ENCODE assay signal across 2 cellular contexts in genomic region chr6:31037169-31037568, GRCh38.
TF ChIP-seq lines count a peak whose summit lies in the region.

No MANE protein-coding gene starts in this region.

TF ChIP-seq in SK-N-SH, 30 proteins besides CTCF, POLR2A, EP300 and RAD21 (continued from another document):
- no peak for TF ChIP-seq SMC3 (IDR thresholded peaks at IDR 0.05; ENCODE audit: low read depth, low read length)
- TF ChIP-seq SIN3A (IDR thresholded peaks at IDR 0.05; ENCODE audit: borderline replicate concordance, low read depth, low read length): no peak
- no peak for TF ChIP-seq RCOR1 (IDR thresholded peaks at IDR 0.05; ENCODE audit: low read length)
- TF ChIP-seq TEAD4 (IDR thresholded peaks at IDR 0.05; ENCODE audit: borderline replicate concordance, insufficient read depth): no peak
- no peak for TF ChIP-seq REST (IDR thresholded peaks at IDR 0.05; ENCODE audit: low read depth, low read length)
- TF ChIP-seq NRF1 (IDR thresholded peaks at IDR 0.05; ENCODE audit: low read depth, low read length): no peak
- TF ChIP-seq IRF3 (IDR thresholded peaks at IDR 0.05; ENCODE audit: low read depth, low read length): no peak
- no peak for TF ChIP-seq CHD2 (IDR thresholded peaks at IDR 0.05; ENCODE audit: low read length, partially characterized antibody)
- no peak for TF ChIP-seq YY1 (IDR thresholded peaks at IDR 0.05; ENCODE audit: low read depth)
- no peak for TF ChIP-seq ELF1 (IDR thresholded peaks at IDR 0.05)
- no peak for TF ChIP-seq FOSL2 (IDR thresholded peaks at IDR 0.05; ENCODE audit: borderline replicate concordance, low read depth)
- no peak for TF ChIP-seq EZH2phosphoT487 (IDR thresholded peaks at IDR 0.05; ENCODE audit: borderline replicate concordance, low read depth)
- TF ChIP-seq POLR2AphosphoS5 (IDR thresholded peaks at IDR 0.05; ENCODE audit: low read depth, low read length): no peak
- no peak for TF ChIP-seq NFIC (IDR thresholded peaks at IDR 0.05; ENCODE audit: borderline replicate concordance)
- no peak for TF ChIP-seq FOXM1 (IDR thresholded peaks at IDR 0.05; ENCODE audit: low read depth)
- no peak for TF ChIP-seq GABPA (IDR thresholded peaks at IDR 0.05; ENCODE audit: low read depth)

TF ChIP-seq in SK-N-SH treated with all-trans-retinoic acid at 6 μM for 48 hours, 23 proteins besides CTCF, POLR2A, EP300 and RAD21:
- no peak for TF ChIP-seq TSHZ2 (CRISPR knock-in tag; IDR thresholded peaks at IDR 0.05)
- no peak for TF ChIP-seq GLIS3 (CRISPR knock-in tag; IDR thresholded peaks at IDR 0.05)
- TF ChIP-seq PPARA (CRISPR knock-in tag; IDR thresholded peaks at IDR 0.05; ENCODE audit: borderline replicate concordance): no peak
- no peak for TF ChIP-seq ZNF8 (CRISPR knock-in tag; IDR thresholded peaks at IDR 0.05)
TF ChIP-seq in SK-N-SH treated with all-trans-retinoic acid at 6 μM for 48 hours: peak in this region for 0.
